In the genomic region with DNA sequence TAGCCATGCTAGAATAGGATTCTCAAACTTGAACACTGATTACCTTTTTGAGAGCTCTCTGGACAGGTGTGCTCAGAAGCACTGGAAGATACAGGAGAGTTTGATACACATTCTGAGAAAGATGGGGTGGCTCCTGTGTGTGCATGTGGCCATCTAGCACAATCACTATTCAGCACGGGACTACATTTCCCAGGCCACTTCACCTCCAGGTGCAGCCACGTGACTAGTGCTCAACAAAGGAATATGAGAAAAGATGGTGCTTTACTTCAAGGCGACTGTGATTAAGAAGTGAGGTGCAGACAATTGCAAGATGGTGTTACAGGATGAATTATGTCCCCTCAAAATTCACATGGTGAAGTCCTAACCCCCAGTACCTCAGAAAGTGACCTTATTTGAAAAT, we compare ENCODE assay signal across 18 cellular contexts.
DNase-seq lines count a peak whose midpoint lies in the region; ATAC-seq lines count a peak whose summit lies in the region.
"Had no signal": no experiment of that assay in that cellular context is flagged by ENCODE, and none has a peak within 500 bp of the region (broad histone marks: within the 10 kb centered on the region; RNA-seq: fewer than 3 reads in every experiment).

No MANE protein-coding gene starts in this region.

- DNase-seq in stimulated activated naive CD8-positive, alpha-beta T cell treated with anti-CD3 and anti-CD28 coated beads, Interleukin-15, Interleukin-2, amounts not matched to agents 100 U/mL and 50 U/mL, for 24 hours, result no peak
- DNase-seq in NCI-H2227 treated with DMSO at 0.1 percent for 48 hours (lab: John Stamatoyannopoulos, UW) (peak; percentile 11), retina (no peak), H4 (ENCODE audit: low spot score) (no peak)
- DNase-seq in activated naive CD8-positive, alpha-beta T cell treated with anti-CD3 and anti-CD28 coated beads, Interleukin-2, amount 50 U/mL, for 24 hours, result no peak
- DNase-seq in stimulated activated CD4-positive, alpha-beta T cell treated with anti-CD3 and anti-CD28 coated beads, Interleukin-4, amount 100 ng/mL, for 24 hours, result no peak
- DNase-seq: DMS53; endodermal cell; NCI-H1092; NCI-H2029 treated with DMSO at 0.1 percent for 48 hours; NCI-H510A; Peyer's patch; psoas muscle; SJCRH30; stimulated activated CD4-positive, alpha-beta T cell treated with anti-CD3 and anti-CD28 coated beads, Interleukin-2, amount 100 ng/mL, for 24 hours; thyroid gland; WERI-Rb-1 had no signal

- no peaks in the 10 kb centered on the region for H3K9me3 Mint-ChIP-seq in stimulated activated naive CD8-positive, alpha-beta T cell treated with anti-CD3 and anti-CD28 coated beads, Interleukin-15, Interleukin-2, amounts not matched to agents 100 ng/mL and 50 ng/mL, for 24 hours
- no peaks in the 10 kb centered on the region for H3K9me3 Mint-ChIP-seq in activated naive CD8-positive, alpha-beta T cell treated with anti-CD3 and anti-CD28 coated beads, Interleukin-2, amount 50 U/mL, for 24 hours

- H3K4me3 Mint-ChIP-seq in stimulated activated naive CD8-positive, alpha-beta T cell treated with anti-CD3 and anti-CD28 coated beads, Interleukin-15, Interleukin-2, amounts not matched to agents 100 ng/mL and 50 ng/mL, for 24 hours, result peak overlapping the region; percentile 52
- H3K4me3 Mint-ChIP-seq in activated naive CD8-positive, alpha-beta T cell treated with anti-CD3 and anti-CD28 coated beads, Interleukin-2, amount 50 U/mL, for 24 hours, result peak overlapping the region; percentile 60
- H3K4me3 Mint-ChIP-seq: endodermal cell had no signal

- H3K27me3 Mint-ChIP-seq in stimulated activated naive CD8-positive, alpha-beta T cell treated with anti-CD3 and anti-CD28 coated beads, Interleukin-15, Interleukin-2, amounts not matched to agents 100 ng/mL and 50 ng/mL, for 24 hours, result no peaks in the 10 kb centered on the region
- no peaks in the 10 kb centered on the region for H3K27me3 Mint-ChIP-seq in activated naive CD8-positive, alpha-beta T cell treated with anti-CD3 and anti-CD28 coated beads, Interleukin-2, amount 50 U/mL, for 24 hours

- peak overlapping the region; percentile 89 for H3K27ac Mint-ChIP-seq in stimulated activated naive CD8-positive, alpha-beta T cell treated with anti-CD3 and anti-CD28 coated beads, Interleukin-15, Interleukin-2, amounts not matched to agents 100 ng/mL and 50 ng/mL, for 24 hours
- H3K27ac Mint-ChIP-seq in activated naive CD8-positive, alpha-beta T cell treated with anti-CD3 and anti-CD28 coated beads, Interleukin-2, amount 50 U/mL, for 24 hours, result peak overlapping the region; percentile 85
- H3K27ac Mint-ChIP-seq: endodermal cell had no signal

- no peak for ATAC-seq in stimulated activated naive CD8-positive, alpha-beta T cell treated with anti-CD3 and anti-CD28 coated beads, Interleukin-15, Interleukin-2, amounts not matched to agents 100 U/mL and 50 U/mL, for 24 hours
- ATAC-seq in activated naive CD8-positive, alpha-beta T cell treated with anti-CD3 and anti-CD28 coated beads, Interleukin-2, amount 50 U/mL, for 24 hours, result no peak
- ATAC-seq: psoas muscle had no signal

- H3K4me1 Mint-ChIP-seq in stimulated activated naive CD8-positive, alpha-beta T cell treated with anti-CD3 and anti-CD28 coated beads, Interleukin-15, Interleukin-2, amounts not matched to agents 100 ng/mL and 50 ng/mL, for 24 hours (ENCODE audit: low read depth), result peaks cover 97% of the 10 kb centered on the region
- H3K4me1 Mint-ChIP-seq in activated naive CD8-positive, alpha-beta T cell treated with anti-CD3 and anti-CD28 coated beads, Interleukin-2, amount 50 U/mL, for 24 hours, result peaks cover 93% of the 10 kb centered on the region

- H3K36me3 Mint-ChIP-seq in stimulated activated naive CD8-positive, alpha-beta T cell treated with anti-CD3 and anti-CD28 coated beads, Interleukin-15, Interleukin-2, amounts not matched to agents 100 ng/mL and 50 ng/mL, for 24 hours (ENCODE audit: low read depth), result peaks cover 44% of the 10 kb centered on the region
- peaks cover 36% of the 10 kb centered on the region for H3K36me3 Mint-ChIP-seq in activated naive CD8-positive, alpha-beta T cell treated with anti-CD3 and anti-CD28 coated beads, Interleukin-2, amount 50 U/mL, for 24 hours (ENCODE audit: low read depth)
